Comparison of ENCODE assay signal across 1 cellular context in the genomic region with DNA sequence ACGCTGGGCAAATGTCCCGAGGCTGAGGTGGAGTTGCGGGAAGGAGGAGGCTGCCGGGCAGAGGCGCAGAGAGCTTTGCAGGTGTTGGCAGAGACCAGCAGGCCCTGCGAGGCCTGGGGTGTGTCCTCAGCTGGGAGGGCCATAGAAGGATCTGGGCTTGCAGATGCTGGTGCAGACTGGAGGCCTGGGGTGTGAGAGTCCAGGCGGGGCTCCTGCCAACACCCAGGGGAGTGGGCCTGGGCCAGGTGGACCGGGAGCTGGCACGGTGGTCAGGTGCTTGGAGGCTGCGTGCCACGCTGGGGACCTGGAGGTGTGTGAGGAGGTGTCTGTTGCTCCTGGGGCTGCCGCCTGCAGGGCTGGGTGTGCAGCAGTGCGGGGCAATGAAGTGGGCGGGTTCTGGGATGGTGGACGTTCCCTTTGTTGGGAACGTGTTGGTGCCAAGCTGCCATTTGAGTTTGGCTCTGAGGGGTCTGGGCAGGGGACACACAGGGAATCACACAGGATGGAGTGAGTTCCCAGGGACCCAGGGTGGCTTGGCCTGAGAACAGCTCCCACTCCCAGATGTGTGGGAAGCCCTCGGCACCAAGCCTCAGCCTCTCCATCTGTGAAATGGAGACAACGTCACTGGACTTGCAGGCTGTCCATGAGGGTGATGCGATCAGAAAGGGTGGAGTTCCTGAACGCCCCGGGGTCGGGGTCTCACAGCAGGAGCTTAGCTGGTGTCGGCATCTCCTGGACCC.
TF ChIP-seq lines count a peak whose summit lies in the region.

No MANE protein-coding gene starts in this region.

TF ChIP-seq in GM23338, 12 proteins besides CTCF, POLR2A, EP300 and RAD21 (continued from another document):
- TF ChIP-seq, protein P1, sequence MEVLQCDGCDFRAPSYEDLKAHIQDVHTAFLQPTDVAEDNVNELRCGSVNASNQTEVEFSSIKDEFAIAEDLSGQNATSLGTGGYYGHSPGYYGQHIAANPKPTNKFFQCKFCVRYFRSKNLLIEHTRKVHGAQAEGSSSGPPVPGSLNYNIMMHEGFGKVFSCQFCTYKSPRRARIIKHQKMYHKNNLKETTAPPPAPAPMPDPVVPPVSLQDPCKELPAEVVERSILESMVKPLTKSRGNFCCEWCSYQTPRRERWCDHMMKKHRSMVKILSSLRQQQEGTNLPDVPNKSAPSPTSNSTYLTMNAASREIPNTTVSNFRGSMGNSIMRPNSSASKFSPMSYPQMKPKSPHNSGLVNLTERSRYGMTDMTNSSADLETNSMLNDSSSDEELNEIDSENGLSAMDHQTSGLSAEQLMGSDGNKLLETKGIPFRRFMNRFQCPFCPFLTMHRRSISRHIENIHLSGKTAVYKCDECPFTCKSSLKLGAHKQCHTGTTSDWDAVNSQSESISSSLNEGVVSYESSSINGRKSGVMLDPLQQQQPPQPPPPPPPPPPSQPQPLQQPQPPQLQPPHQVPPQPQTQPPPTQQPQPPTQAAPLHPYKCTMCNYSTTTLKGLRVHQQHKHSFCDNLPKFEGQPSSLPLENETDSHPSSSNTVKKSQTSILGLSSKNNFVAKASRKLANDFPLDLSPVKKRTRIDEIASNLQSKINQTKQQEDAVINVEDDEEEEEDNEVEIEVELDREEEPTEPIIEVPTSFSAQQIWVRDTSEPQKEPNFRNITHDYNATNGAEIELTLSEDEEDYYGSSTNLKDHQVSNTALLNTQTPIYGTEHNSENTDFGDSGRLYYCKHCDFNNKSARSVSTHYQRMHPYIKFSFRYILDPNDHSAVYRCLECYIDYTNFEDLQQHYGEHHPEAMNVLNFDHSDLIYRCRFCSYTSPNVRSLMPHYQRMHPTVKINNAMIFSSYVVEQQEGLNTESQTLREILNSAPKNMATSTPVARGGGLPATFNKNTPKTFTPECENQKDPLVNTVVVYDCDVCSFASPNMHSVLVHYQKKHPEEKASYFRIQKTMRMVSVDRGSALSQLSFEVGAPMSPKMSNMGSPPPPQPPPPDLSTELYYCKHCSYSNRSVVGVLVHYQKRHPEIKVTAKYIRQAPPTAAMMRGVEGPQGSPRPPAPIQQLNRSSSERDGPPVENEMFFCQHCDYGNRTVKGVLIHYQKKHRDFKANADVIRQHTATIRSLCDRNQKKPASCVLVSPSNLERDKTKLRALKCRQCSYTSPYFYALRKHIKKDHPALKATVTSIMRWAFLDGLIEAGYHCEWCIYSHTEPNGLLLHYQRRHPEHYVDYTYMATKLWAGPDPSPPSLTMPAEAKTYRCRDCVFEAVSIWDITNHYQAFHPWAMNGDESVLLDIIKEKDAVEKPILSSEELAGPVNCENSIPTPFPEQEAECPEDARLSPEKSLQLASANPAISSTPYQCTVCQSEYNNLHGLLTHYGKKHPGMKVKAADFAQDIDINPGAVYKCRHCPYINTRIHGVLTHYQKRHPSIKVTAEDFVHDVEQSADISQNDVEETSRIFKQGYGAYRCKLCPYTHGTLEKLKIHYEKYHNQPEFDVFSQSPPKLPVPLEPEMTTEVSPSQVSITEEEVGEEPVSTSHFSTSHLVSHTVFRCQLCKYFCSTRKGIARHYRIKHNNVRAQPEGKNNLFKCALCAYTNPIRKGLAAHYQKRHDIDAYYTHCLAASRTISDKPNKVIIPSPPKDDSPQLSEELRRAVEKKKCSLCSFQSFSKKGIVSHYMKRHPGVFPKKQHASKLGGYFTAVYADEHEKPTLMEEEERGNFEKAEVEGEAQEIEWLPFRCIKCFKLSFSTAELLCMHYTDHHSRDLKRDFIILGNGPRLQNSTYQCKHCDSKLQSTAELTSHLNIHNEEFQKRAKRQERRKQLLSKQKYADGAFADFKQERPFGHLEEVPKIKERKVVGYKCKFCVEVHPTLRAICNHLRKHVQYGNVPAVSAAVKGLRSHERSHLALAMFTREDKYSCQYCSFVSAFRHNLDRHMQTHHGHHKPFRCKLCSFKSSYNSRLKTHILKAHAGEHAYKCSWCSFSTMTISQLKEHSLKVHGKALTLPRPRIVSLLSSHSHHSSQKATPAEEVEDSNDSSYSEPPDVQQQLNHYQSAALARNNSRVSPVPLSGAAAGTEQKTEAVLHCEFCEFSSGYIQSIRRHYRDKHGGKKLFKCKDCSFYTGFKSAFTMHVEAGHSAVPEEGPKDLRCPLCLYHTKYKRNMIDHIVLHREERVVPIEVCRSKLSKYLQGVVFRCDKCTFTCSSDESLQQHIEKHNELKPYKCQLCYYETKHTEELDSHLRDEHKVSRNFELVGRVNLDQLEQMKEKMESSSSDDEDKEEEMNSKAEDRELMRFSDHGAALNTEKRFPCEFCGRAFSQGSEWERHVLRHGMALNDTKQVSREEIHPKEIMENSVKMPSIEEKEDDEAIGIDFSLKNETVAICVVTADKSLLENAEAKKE (CRISPR knock-in tag; IDR thresholded peaks at IDR 0.05) = no peak
- TF ChIP-seq STAT1 (IDR thresholded peaks at IDR 0.05; ENCODE audit: unreplicated experiment) (no peak), POLR2AphosphoS5 (IDR thresholded peaks at IDR 0.05; ENCODE audit: low read depth) (no peak), JUNB (IDR thresholded peaks at IDR 0.05; ENCODE audit: unreplicated experiment) (no peak), ZNF114 (CRISPR knock-in tag; IDR thresholded peaks at IDR 0.05) (no peak)
